In genomic region chr15:80695099-80695910, GRCh38 we compare ENCODE assay signal across 8 cellular contexts. TPM values are rescaled to one million over a fixed set of nuclear protein-coding genes. Genes with fewer than 3 reads are reported as not detected.
DNase-seq lines count a peak whose midpoint lies in the region; FAIRE-seq and TF ChIP-seq lines count a peak whose summit lies in the region.

Gene ABHD17C, plus strand, starts transcription at chr15:80695310. Its CDS starts 120 bp downstream, at chr15:80695430.

- DNase-seq in GM12891 (ENCODE audit: insufficient read length, low spot score) (peak; percentile 63), HCEC 1CT (peak; percentile 69), NB4 (ENCODE audit: low read depth) (peak; percentile 59), left kidney (ENCODE audit: low read depth, low spot score) (peak; percentile 83), OCI-M2 (lab: John Stamatoyannopoulos, UW; ENCODE audit: unreplicated experiment) (no peak)
- peak; percentile 15 for DNase-seq in activated CD4-positive, alpha-beta T cell treated with anti-CD3 and anti-CD28 coated beads for 1 hour
- DNase-seq in stimulated activated CD4-positive, alpha-beta T cell treated with anti-CD3 and anti-CD28 coated beads, Interleukin-2, amount 100 ng/mL, for 4 hours (ENCODE audit: low read depth) = peak; percentile 31

- TF ChIP-seq CTCF in NB4 (IDR thresholded peaks at IDR 0.05; ENCODE audit: low read depth, low read length) = no peak

- peaks cover 26% of the 10 kb centered on the region for H3K27me3 Mint-ChIP-seq in dendritic cell treated with granulocyte-macrophage colony-stimulating factor and Interleukin-4, amounts not matched to agents 40 ng/mL and 50 ng/mL, for 4 days

- no peaks in the 10 kb centered on the region for H3K36me3 Mint-ChIP-seq in dendritic cell treated with granulocyte-macrophage colony-stimulating factor and Interleukin-4, amounts not matched to agents 40 ng/mL and 50 ng/mL, for 4 days (ENCODE audit: low read depth)

- intact Hi-C loops in dendritic cell treated with granulocyte-macrophage colony-stimulating factor and Interleukin-4, amounts not matched to agents 40 ng/mL and 50 ng/mL, for 4 days (cut with micrococcal nuclease) = loop anchor here (10.0 kb wide), 1 partner anchor 79 kb away; the partner anchor contains the start of gene CEMIP

- peak within 1 kb of the TSS; percentile 45 for H3K27ac Mint-ChIP-seq in dendritic cell treated with granulocyte-macrophage colony-stimulating factor and Interleukin-4, amounts not matched to agents 40 ng/mL and 50 ng/mL, for 4 days

- no peak for TF ChIP-seq POLR2A in GM12891 (IDR thresholded peaks at IDR 0.05; ENCODE audit: low read depth, low read length)
- no peak for TF ChIP-seq POLR2A in NB4 (IDR thresholded peaks at IDR 0.05; ENCODE audit: extremely low read depth, insufficient read length)

- H3K4me1 Mint-ChIP-seq in dendritic cell treated with granulocyte-macrophage colony-stimulating factor and Interleukin-4, amounts not matched to agents 40 ng/mL and 50 ng/mL, for 4 days (ENCODE audit: low read depth) = peaks cover 22% of the 10 kb centered on the region

- peak within 1 kb of the TSS; percentile 78 for H3K4me3 Mint-ChIP-seq in dendritic cell treated with granulocyte-macrophage colony-stimulating factor and Interleukin-4, amounts not matched to agents 40 ng/mL and 50 ng/mL, for 4 days

- no peaks in the 10 kb centered on the region for H3K9me3 Mint-ChIP-seq in dendritic cell treated with granulocyte-macrophage colony-stimulating factor and Interleukin-4, amounts not matched to agents 40 ng/mL and 50 ng/mL, for 4 days

- peak within 1 kb of the TSS; percentile 44 for H3K4me3 ChIP-seq in NB4 (ENCODE audit: low read depth, low read length)

- FAIRE-seq in GM12891 (lab: Jason Lieb, UNC) = no peak

TF ChIP-seq in GM12891, 5 proteins besides CTCF, POLR2A, EP300 and RAD21:
- no peak for TF ChIP-seq TAF1 (IDR thresholded peaks at IDR 0.05; ENCODE audit: low read depth, low read length)
- no peak for TF ChIP-seq POLR2AphosphoS5 (IDR thresholded peaks at IDR 0.05; ENCODE audit: low read depth, low read length)
- no peak for TF ChIP-seq SPI1 (IDR thresholded peaks at IDR 0.05; ENCODE audit: low read depth, low read length)
- no peak for TF ChIP-seq PAX5 (IDR thresholded peaks at IDR 0.05; ENCODE audit: insufficient read depth, low read length, severe bottlenecking)
- TF ChIP-seq POU2F2 (IDR thresholded peaks at IDR 0.05; ENCODE audit: low read depth, low read length) = no peak

RNA-seq across cellular contexts. Expression of gene ABHD17C, which starts in this region (rescaled TPM):
- polyA plus RNA-seq in GM12891 (2012; ENCODE audit: low read depth, missing spikeins) = 1.4 TPM
